10 cellular contexts compared by ENCODE assay signal in genomic region chr11:64923151-64923661, GRCh38. TPM values are rescaled to one million over a fixed set of nuclear protein-coding genes. Genes with fewer than 3 reads are reported as not detected.
DNase-seq lines count a peak whose midpoint lies in the region; ATAC-seq and TF ChIP-seq lines count a peak whose summit lies in the region.
"Had no signal": no experiment of that assay in that cellular context is flagged by ENCODE, and none has a peak within 500 bp of the region (broad histone marks: within the 10 kb centered on the region; RNA-seq: fewer than 3 reads in every experiment).

No MANE protein-coding gene starts in this region.

- H3K36me3 ChIP-seq in breast epithelium (no peaks in the 10 kb centered on the region), mucosa of stomach (ENCODE audit: control insufficient read depth, insufficient read depth, low read length) (peaks cover 5% of the 10 kb centered on the region), tibial artery (peaks cover 0 to 18% (median 15%) of the 10 kb centered on the region in 3 donors)

- POLR2A ChIA-PET in MCF 10A (lab: Yijun Ruan, JAX): interaction anchor here (1.1 kb wide), 1 partner anchor 11 kb away, joined by 3 read pairs; no protein-coding TSS in a partner anchor

- CTCF ChIA-PET in MCF 10A (lab: Yijun Ruan, JAX): interaction anchor here (0.6 to 2.3 kb wide), 2 partner anchors 91 to 151 kb away, joined by 5 to 8 read pairs; partner anchors contain the start of gene ARL2

- no peaks in the 10 kb centered on the region for H3K9me3 Mint-ChIP-seq in MCF 10A (ENCODE audit: unreplicated experiment)
- H3K9me3 Mint-ChIP-seq: activated CD4-positive, alpha-beta T cell treated with anti-CD3 and anti-CD28 coated beads, Interleukin-2, amount 10 ng/mL, durations not matched to agents 24 days and 14 days; IgD-negative memory B cell had no signal

- TF ChIP-seq POLR2A in breast epithelium (IDR thresholded peaks at IDR 0.05): no peak

- H3K4me1 Mint-ChIP-seq in MCF 10A (ENCODE audit: insufficient read depth, unreplicated experiment): peaks cover 14% of the 10 kb centered on the region

- H3K27ac ChIP-seq in breast epithelium: peak overlapping the region; percentile 93 to 96
- peak overlapping the region; percentile 97 for H3K27ac ChIP-seq in caudate nucleus (ENCODE audit: low read depth, low read length)
- peak overlapping the region; percentile 93 for H3K27ac ChIP-seq in tibial artery

- no peak for TF ChIP-seq CTCF in breast epithelium (IDR thresholded peaks at IDR 0.05)
- no peak for TF ChIP-seq CTCF in MCF 10A (IDR thresholded peaks at IDR 0.05; ENCODE audit: unreplicated experiment)
- TF ChIP-seq CTCF in tibial artery (IDR thresholded peaks at IDR 0.05): no peak

- peaks cover 15% of the 10 kb centered on the region for H3K36me3 Mint-ChIP-seq in MCF 10A (ENCODE audit: insufficient read depth, unreplicated experiment)

- H3K9ac ChIP-seq in mucosa of stomach (ENCODE audit: low read length): no peak overlapping the region

- H3K4me3 Mint-ChIP-seq in MCF 10A (ENCODE audit: unreplicated experiment): no peak overlapping the region

- H3K27ac Mint-ChIP-seq in MCF 10A (ENCODE audit: low read depth, unreplicated experiment): no peak overlapping the region

- no peak for ATAC-seq in HG03135 (IDR thresholded peaks at IDR 0.05; ENCODE audit: unreplicated experiment)

- no peaks in the 10 kb centered on the region for H3K27me3 ChIP-seq in breast epithelium
- H3K27me3 ChIP-seq in mucosa of stomach (ENCODE audit: control insufficient read depth, insufficient read depth, low read length): no peaks in the 10 kb centered on the region
- H3K27me3 ChIP-seq in tibial artery: no peaks in the 10 kb centered on the region

- BruUV-seq in MCF 10A (replicated peaks; lab: Mats Ljungman, UMichigan): no TSS peak

- H3K4me1 ChIP-seq in breast epithelium (peaks cover 3 to 7% of the 10 kb centered on the region in 2 donors), mucosa of stomach (ENCODE audit: control insufficient read depth, insufficient read depth, low read length) (peaks cover 23% of the 10 kb centered on the region), tibial artery (peaks cover 0 to 31% (median 24%) of the 10 kb centered on the region in 4 donors)

- no peaks in the 10 kb centered on the region for H3K27me3 Mint-ChIP-seq in MCF 10A (ENCODE audit: insufficient read depth, unreplicated experiment)
- H3K27me3 Mint-ChIP-seq: activated CD4-positive, alpha-beta T cell treated with anti-CD3 and anti-CD28 coated beads, Interleukin-2, amount 10 ng/mL, durations not matched to agents 24 days and 14 days; IgD-negative memory B cell had no signal

- intact Hi-C loops in breast epithelium (cut with DNase I; ENCODE audit: low total_unique reads): no loop called here
- intact Hi-C loops in MCF 10A (cut with micrococcal nuclease): loop anchor here (5.0 kb wide), 1 partner anchor 44 kb away; no protein-coding TSS in a partner anchor
- intact Hi-C loops in tibial artery (cut with DNase I; ENCODE audit: low total_unique reads): loop anchor here (10.0 kb wide), 1 partner anchor 192 kb away; the partner anchor contains the start of genes TM7SF2 and ZNHIT2

- H3K4me3 ChIP-seq in breast epithelium: peak overlapping the region in 1 of 3 donors; percentile 88
- H3K4me3 ChIP-seq in mucosa of stomach (ENCODE audit: low read length): peak overlapping the region; percentile 89
- peak overlapping the region in 1 of 2 donors; percentile 97 for H3K4me3 ChIP-seq in tibial artery

- DNase-seq in breast epithelium (ENCODE audit: low spot score in 2 of 2): no peak
- no peak for DNase-seq in MCF 10A (ENCODE audit: unreplicated experiment)
- DNase-seq in caudate nucleus (lab: John Stamatoyannopoulos, UW): no peak
- DNase-seq in tibial artery: no peak
- DNase-seq in NCI-H226: no peak
- DNase-seq in activated CD4-positive, alpha-beta T cell treated with anti-CD3 and anti-CD28 coated beads, Interleukin-2, amount 50 U/mL, for 1 hour: no peak

- H3K9me3 ChIP-seq in breast epithelium: no peaks in the 10 kb centered on the region
- no peaks in the 10 kb centered on the region for H3K9me3 ChIP-seq in mucosa of stomach (ENCODE audit: control insufficient read depth, low read length)
- H3K9me3 ChIP-seq in tibial artery: no peaks in the 10 kb centered on the region

RNA-seq across cellular contexts. Expression of gene PPP2R5B, which starts 1.3 kb away (rescaled TPM):
- total RNA-seq in breast epithelium (10 to 100 TPM; 12.8 to 14.0 (median 13.8) TPM), MCF 10A (2022) (38.0 and 48.0 TPM in 2 replicates)

RNA-seq across cellular contexts. Expression of gene ATG2A, which starts 6.2 kb away (rescaled TPM):
- total RNA-seq in breast epithelium: 10 to 100 TPM; 20.0 to 22.1 (median 21.2) TPM
- 28.7 and 29.9 TPM in 2 replicates for total RNA-seq in MCF 10A (2022)

RNA-seq across cellular contexts. Expression of gene GPHA2, which starts 12.5 kb away (rescaled TPM):
- total RNA-seq in breast epithelium (not detected), MCF 10A (2022) (not detected in 2 replicates)
- total RNA-seq: activated CD4-positive, alpha-beta T cell treated with anti-CD3 and anti-CD28 coated beads, Interleukin-2, amount 10 ng/mL, durations not matched to agents 24 days and 14 days had no signal

RNA-seq across cellular contexts. Expression of gene EHD1, which starts 44.8 kb away (rescaled TPM):
- total RNA-seq in breast epithelium: 10 to 100 TPM; 26.9 to 45.4 (median 31.2) TPM
- 67.9 and 80.6 TPM in 2 replicates for total RNA-seq in MCF 10A (2022)

RNA-seq across cellular contexts. Expression of gene MAJIN, which starts 48.7 kb away (rescaled TPM):
- not detected for total RNA-seq in breast epithelium
- not detected in 2 replicates for total RNA-seq in MCF 10A (2022)
- total RNA-seq: activated CD4-positive, alpha-beta T cell treated with anti-CD3 and anti-CD28 coated beads, Interleukin-2, amount 10 ng/mL, durations not matched to agents 24 days and 14 days had no signal
